In the genomic region with DNA sequence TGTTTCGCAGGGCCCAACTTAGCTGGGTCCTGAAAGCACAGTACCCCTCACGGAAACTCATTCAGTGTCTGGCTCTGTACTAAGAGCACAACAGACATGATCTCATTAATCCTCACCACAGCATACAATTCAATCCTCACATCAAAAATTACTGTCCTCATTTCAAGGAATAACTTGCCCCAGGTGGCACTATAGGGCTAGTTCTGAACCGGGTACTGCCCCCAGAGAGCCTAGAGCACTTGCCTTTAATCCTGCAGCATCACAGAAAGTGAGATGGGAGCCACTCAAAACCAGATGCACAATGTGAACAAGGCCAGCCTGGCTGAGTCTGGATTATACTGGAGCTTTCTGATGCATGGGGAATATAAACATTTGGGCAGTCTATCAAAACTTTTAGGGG, we compare ENCODE assay signal across 15 cellular contexts.
DNase-seq lines count a peak whose midpoint lies in the region; ATAC-seq, FAIRE-seq and TF ChIP-seq lines count a peak whose summit lies in the region.
"Had no signal": no experiment of that assay in that cellular context is flagged by ENCODE, and none has a peak within 500 bp of the region (broad histone marks: within the 10 kb centered on the region; RNA-seq: fewer than 3 reads in every experiment).

No MANE protein-coding gene starts in this region.

- no peaks in the 10 kb centered on the region for H3K79me2 ChIP-seq in hepatocyte

- no peaks in the 10 kb centered on the region for H3K36me3 ChIP-seq in hepatocyte (replicated peaks; ENCODE audit: insufficient read depth, low read depth)
- H3K36me3 ChIP-seq: spleen, suprapubic skin had no signal

- H4K20me1 ChIP-seq in hepatocyte (ENCODE audit: insufficient read depth, poor library complexity, severe bottlenecking) = no peaks in the 10 kb centered on the region

- peaks cover 11% of the 10 kb centered on the region for H3K4me1 ChIP-seq in hepatocyte (ENCODE audit: insufficient read depth)
- H3K4me1 ChIP-seq: suprapubic skin had no signal

- H3K9me3 ChIP-seq in T-helper 17 cell (ENCODE audit: control insufficient read depth, low read length, poor library complexity, severe bottlenecking) (no peaks in the 10 kb centered on the region), hepatocyte (ENCODE audit: low read depth) (no peaks in the 10 kb centered on the region)
- H3K9me3 ChIP-seq: spleen, suprapubic skin had no signal

- in situ Hi-C loops in SK-MEL-5 (cut with HindIII; ENCODE audit: low pct_unique_long_range_greater_than_20kb, low sequenced_read_pairs) = no loop called here

- no peaks in the 10 kb centered on the region for H3K9me3 Mint-ChIP-seq in IgD-negative memory B cell

- 86% methylated on average over 3 of the region's 3 CpGs for WGBS in hepatocyte (ENCODE audit: low lambda C conversion rate, missing lambda C conversion rate)

- peaks cover 58 to 60% (median 59%) of the 10 kb centered on the region in 3 donors for H3K4me1 Mint-ChIP-seq in IgD-negative memory B cell
- H3K4me1 Mint-ChIP-seq in T-helper 17 cell = peaks cover 2% of the 10 kb centered on the region

- H3K27ac ChIP-seq in hepatocyte = no peak overlapping the region
- H3K27ac ChIP-seq: spleen, suprapubic skin had no signal

- ATAC-seq in T-helper 17 cell = no peak
- ATAC-seq: K562 had no signal

- peaks cover 7% of the 10 kb centered on the region for H3K36me3 Mint-ChIP-seq in IgD-negative memory B cell
- peaks cover 2% of the 10 kb centered on the region for H3K36me3 Mint-ChIP-seq in T-helper 17 cell (ENCODE audit: low read depth)

- no peak overlapping the region for H2AFZ ChIP-seq in hepatocyte

- TF ChIP-seq CTCF in hepatocyte (IDR thresholded peaks at IDR 0.05; ENCODE audit: poor library complexity) = no peak

- H3K27me3 Mint-ChIP-seq in IgD-negative memory B cell (no peaks in the 10 kb centered on the region), T-helper 17 cell (peaks cover 11% of the 10 kb centered on the region)

- DNase-seq in DMS153 (lab: John Stamatoyannopoulos, UW) (peak; percentile 7), DMS153 treated with DMSO at 0.1 percent for 48 hours (lab: John Stamatoyannopoulos, UW; ENCODE audit: unreplicated experiment) (no peak), SK-MEL-5 (ENCODE audit: low read depth, low spot score) (peak; percentile 46), myocyte (ENCODE audit: low read depth) (peak; percentile 18), GM12892 (ENCODE audit: insufficient read length) (no peak), T-helper 17 cell (no peak), hepatocyte (ENCODE audit: low spot score) (no peak)
- DNase-seq: activated CD4-positive, CD25-positive, alpha-beta regulatory T cell treated with anti-CD3 and anti-CD28 coated beads, Interleukin-2, amount 50 U/mL, for 72 hours; COR-L47; cortex of kidney; NCI-H187; spleen had no signal

- no peak for TF ChIP-seq POLR2A in GM12892 (IDR thresholded peaks at IDR 0.05; ENCODE audit: low read depth, low read length)

- H3K4me2 ChIP-seq in hepatocyte = no peak overlapping the region

- H3K9me2 ChIP-seq in hepatocyte (replicated peaks; ENCODE audit: insufficient read depth) = no peaks in the 10 kb centered on the region

- no peak for FAIRE-seq in GM12892 (lab: Jason Lieb, UNC)
- FAIRE-seq: K562 had no signal

- H3K27ac Mint-ChIP-seq in IgD-negative memory B cell = peak overlapping the region; percentile 70 to 95 (median 85)
- no peak overlapping the region for H3K27ac Mint-ChIP-seq in T-helper 17 cell

- H3K27me3 ChIP-seq in hepatocyte = no peaks in the 10 kb centered on the region
- H3K27me3 ChIP-seq: spleen, suprapubic skin had no signal

- H3K4me3 Mint-ChIP-seq in IgD-negative memory B cell (peak overlapping the region; percentile 3 to 32 (median 18)), T-helper 17 cell (no peak overlapping the region)

- no peak overlapping the region for H3K4me3 ChIP-seq in hepatocyte
- H3K4me3 ChIP-seq: K562, spleen, suprapubic skin had no signal

Comparison
In these comparisons a context has a peak if more than half of its experiments do, and no peak if none do; other contexts are left out.
1. DNase-seq: peak in DMS153 (single experiment), SK-MEL-5 (single experiment) and myocyte (single experiment); none in DMS153 treated with DMSO at 0.1 percent for 48 hours (single experiment), GM12892 (single experiment), T-helper 17 cell (0 of 3) and hepatocyte (single experiment).